In genomic region chr18:50281972-50282520, GRCh38 we compare ENCODE assay signal across 1 cellular context.
TF ChIP-seq lines count a peak whose summit lies in the region.

No MANE protein-coding gene starts in this region.

TF ChIP-seq in HepG2, 621 proteins besides CTCF, POLR2A, EP300 and RAD21 (continues in another document):
- TF ChIP-seq SIX4 (CRISPR knock-in tag; IDR thresholded peaks at IDR 0.05) (no peak), ADNP (CRISPR knock-in tag; IDR thresholded peaks at IDR 0.05) (no peak), SMARCC2 (IDR thresholded peaks at IDR 0.05) (no peak), ZNF10 (CRISPR knock-in tag; IDR thresholded peaks at IDR 0.05; ENCODE audit: borderline replicate concordance, low read depth) (no peak), ZFAT (CRISPR knock-in tag; conservative IDR thresholded peaks at IDR 0.05) (no peak), CREBL2 (CRISPR knock-in tag; IDR thresholded peaks at IDR 0.05; ENCODE audit: borderline replicate concordance) (no peak), ZNF3 (CRISPR knock-in tag; IDR thresholded peaks at IDR 0.05) (no peak), ZBTB2 (CRISPR knock-in tag; IDR thresholded peaks at IDR 0.05; ENCODE audit: low read depth) (no peak), NCOA1 (CRISPR knock-in tag; IDR thresholded peaks at IDR 0.05) (no peak; the same call in 1 of the 2 replicates), ELK4 (CRISPR knock-in tag; IDR thresholded peaks at IDR 0.05; ENCODE audit: borderline replicate concordance) (no peak), RBFOX2 (IDR thresholded peaks at IDR 0.05; ENCODE audit: low read depth, low read length) (peak; percentile 1; the same call in 1 of the 2 replicates), HMG20B (CRISPR knock-in tag; conservative IDR thresholded peaks at IDR 0.05) (no peak), ZNF264 (CRISPR knock-in tag; IDR thresholded peaks at IDR 0.05) (no peak), ZNF766 (CRISPR knock-in tag; IDR thresholded peaks at IDR 0.05; ENCODE audit: borderline replicate concordance) (no peak), U2AF1 (optimal IDR thresholded peaks at IDR 0.05; ENCODE audit: low read depth, low read length) (no peak), CBX5 (CRISPR knock-in tag; IDR thresholded peaks at IDR 0.05; ENCODE audit: borderline replicate concordance) (no peak), SETDB1 (CRISPR knock-in tag; IDR thresholded peaks at IDR 0.05; ENCODE audit: borderline replicate concordance) (no peak), FOXK1 (CRISPR knock-in tag; IDR thresholded peaks at IDR 0.05; ENCODE audit: borderline replicate concordance, low read depth) (no peak), NRL (CRISPR knock-in tag; IDR thresholded peaks at IDR 0.05; ENCODE audit: borderline replicate concordance) (0 out of 2 replicates have a peak, but pooled peaks have one; percentile 7), MBD4 (IDR thresholded peaks at IDR 0.05; ENCODE audit: borderline replicate concordance, low read length) (no peak), ATAD3A (CRISPR knock-in tag; IDR thresholded peaks at IDR 0.05) (no peak), ZMYM4 (CRISPR knock-in tag; IDR thresholded peaks at IDR 0.05) (no peak), LBX2 (CRISPR knock-in tag; IDR thresholded peaks at IDR 0.05; ENCODE audit: borderline replicate concordance) (no peak), TP53 (CRISPR knock-in tag; conservative IDR thresholded peaks at IDR 0.05) (no peak), MEF2D (CRISPR knock-in tag; IDR thresholded peaks at IDR 0.05) (no peak), KLF13 (CRISPR knock-in tag; IDR thresholded peaks at IDR 0.05) (no peak), ZNF547 (CRISPR knock-in tag; IDR thresholded peaks at IDR 0.05) (no peak), ZNF414 (CRISPR knock-in tag; IDR thresholded peaks at IDR 0.05) (no peak), ZFP91 (CRISPR knock-in tag; IDR thresholded peaks at IDR 0.05; ENCODE audit: borderline replicate concordance) (0 out of 2 replicates have a peak, but pooled peaks have one; percentile 10), AHDC1 (CRISPR knock-in tag; IDR thresholded peaks at IDR 0.05; ENCODE audit: borderline replicate concordance) (no peak), RBM22 (optimal IDR thresholded peaks at IDR 0.05; ENCODE audit: low read length) (no peak), MYC (CRISPR knock-in tag; IDR thresholded peaks at IDR 0.05; ENCODE audit: borderline replicate concordance) (no peak), ZNF446 (CRISPR knock-in tag; IDR thresholded peaks at IDR 0.05) (0 out of 2 replicates have a peak, but pooled peaks have one; percentile 21), ZNF142 (CRISPR knock-in tag; IDR thresholded peaks at IDR 0.05) (no peak), CENPT (CRISPR knock-in tag; IDR thresholded peaks at IDR 0.05; ENCODE audit: low read depth) (no peak), ZNF792 (CRISPR knock-in tag; IDR thresholded peaks at IDR 0.05) (no peak), NFKB2 (CRISPR knock-in tag; IDR thresholded peaks at IDR 0.05; ENCODE audit: borderline replicate concordance) (no peak), ZNF589 (CRISPR knock-in tag; conservative IDR thresholded peaks at IDR 0.05) (no peak), ZMAT5 (CRISPR knock-in tag; IDR thresholded peaks at IDR 0.05; ENCODE audit: borderline replicate concordance, low read depth) (no peak), ATRX (CRISPR knock-in tag; IDR thresholded peaks at IDR 0.05; ENCODE audit: borderline replicate concordance) (no peak), ZNF335 (CRISPR knock-in tag; IDR thresholded peaks at IDR 0.05) (no peak), ZBTB33 (CRISPR knock-in tag; IDR thresholded peaks at IDR 0.05) (peak; percentile 36; the same call in 1 of the 2 replicates), RARA (CRISPR knock-in tag; IDR thresholded peaks at IDR 0.05) (no peak), GATAD1 (CRISPR knock-in tag; IDR thresholded peaks at IDR 0.05) (no peak)
